ENCODE assay signal across 1 cellular context in genomic region chr3:38387862-38388261, GRCh38.
TF ChIP-seq lines count a peak whose summit lies in the region.

No MANE protein-coding gene starts in this region.

TF ChIP-seq in HepG2, 621 proteins besides CTCF, POLR2A, EP300 and RAD21 (continued from another document):
- no peak for TF ChIP-seq KDM5A (IDR thresholded peaks at IDR 0.05; ENCODE audit: borderline replicate concordance, low read length)
